1 cellular context compared by ENCODE assay signal in the genomic region with DNA sequence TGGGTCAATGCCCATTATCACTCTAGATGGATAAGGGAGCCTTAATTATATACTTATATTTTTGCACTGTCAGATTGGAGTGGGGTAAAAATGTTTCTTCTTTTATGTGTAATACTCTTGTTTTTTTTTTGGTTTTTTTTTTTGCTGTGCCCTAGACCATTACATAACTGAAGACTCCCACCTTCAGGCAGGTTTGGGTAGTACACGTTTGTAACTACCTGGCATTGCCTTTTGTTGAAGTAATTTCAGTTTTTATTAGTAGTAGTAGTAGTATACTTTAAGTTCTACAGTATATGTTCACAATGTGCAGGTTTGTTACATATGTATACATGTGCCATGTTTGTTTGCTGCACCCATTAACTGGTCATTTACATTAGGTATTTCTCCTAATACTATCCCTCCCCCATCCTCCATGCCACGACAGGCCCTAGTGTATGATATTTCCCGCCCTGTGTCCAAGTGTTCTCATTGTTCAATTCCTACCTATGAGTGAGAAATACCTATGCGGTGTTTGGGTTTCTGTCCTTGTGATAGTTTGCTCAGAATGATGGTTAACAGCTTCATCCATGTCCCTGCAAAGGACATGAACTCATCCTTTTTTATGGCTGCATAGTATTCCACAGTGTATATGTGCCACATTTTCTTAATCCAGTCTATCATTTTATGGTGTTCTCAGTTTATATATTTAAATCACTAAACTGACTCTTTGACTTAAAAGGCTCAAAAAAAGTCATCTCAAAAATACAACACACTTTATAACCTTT.
A peak's percentile ranks its signal among the peaks of the same experiment; 100 is the strongest.
TF ChIP-seq lines count a peak whose summit lies in the region.

No MANE protein-coding gene starts in this region.

TF ChIP-seq in HEK293, 187 proteins besides CTCF, POLR2A, EP300 and RAD21 (continued from another document):
- TF ChIP-seq, protein P1, sequence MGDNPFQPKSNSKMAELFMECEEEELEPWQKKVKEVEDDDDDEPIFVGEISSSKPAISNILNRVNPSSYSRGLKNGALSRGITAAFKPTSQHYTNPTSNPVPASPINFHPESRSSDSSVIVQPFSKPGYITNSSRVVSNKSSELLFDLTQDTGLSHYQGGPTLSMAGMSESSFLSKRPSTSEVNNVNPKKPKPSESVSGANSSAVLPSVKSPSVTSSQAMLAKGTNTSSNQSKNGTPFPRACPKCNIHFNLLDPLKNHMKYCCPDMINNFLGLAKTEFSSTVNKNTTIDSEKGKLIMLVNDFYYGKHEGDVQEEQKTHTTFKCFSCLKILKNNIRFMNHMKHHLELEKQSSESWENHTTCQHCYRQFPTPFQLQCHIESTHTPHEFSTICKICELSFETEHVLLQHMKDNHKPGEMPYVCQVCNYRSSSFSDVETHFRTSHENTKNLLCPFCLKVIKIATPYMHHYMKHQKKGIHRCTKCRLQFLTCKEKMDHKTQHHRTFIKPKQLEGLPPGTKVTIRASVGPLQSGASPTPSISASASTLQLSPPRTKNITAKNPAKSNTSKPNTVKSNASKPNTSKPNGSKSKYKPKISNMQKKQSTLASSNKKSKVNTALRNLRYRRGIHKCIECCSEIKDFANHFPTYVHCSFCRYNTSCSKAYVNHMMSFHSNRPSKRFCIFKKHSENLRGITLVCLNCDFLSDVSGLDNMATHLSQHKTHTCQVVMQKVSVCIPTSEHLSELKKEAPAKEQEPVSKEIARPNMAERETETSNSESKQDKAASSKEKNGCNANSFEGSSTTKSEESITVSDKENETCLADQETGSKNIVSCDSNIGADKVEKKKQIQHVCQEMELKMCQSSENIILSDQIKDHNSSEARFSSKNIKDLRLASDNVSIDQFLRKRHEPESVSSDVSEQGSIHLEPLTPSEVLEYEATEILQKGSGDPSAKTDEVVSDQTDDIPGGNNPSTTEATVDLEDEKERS (tag by site-specific recombination; IDR thresholded peaks at IDR 0.05): peak; percentile 90
- TF ChIP-seq ZNF202 (tag by site-specific recombination; IDR thresholded peaks at IDR 0.05; ENCODE audit: borderline replicate concordance): 0 out of 2 replicates have a peak, but pooled peaks have one; percentile 8
- TF ChIP-seq, protein P2, sequence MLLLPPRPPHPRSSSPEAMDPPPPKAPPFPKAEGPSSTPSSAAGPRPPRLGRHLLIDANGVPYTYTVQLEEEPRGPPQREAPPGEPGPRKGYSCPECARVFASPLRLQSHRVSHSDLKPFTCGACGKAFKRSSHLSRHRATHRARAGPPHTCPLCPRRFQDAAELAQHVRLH (tag by site-specific recombination; IDR thresholded peaks at IDR 0.05): peak; percentile 85
